Comparison of ENCODE assay signal across 8 cellular contexts in genomic region chr10:30705086-30705624, GRCh38.
DNase-seq lines count a peak whose midpoint lies in the region; ATAC-seq, FAIRE-seq and TF ChIP-seq lines count a peak whose summit lies in the region.

No MANE protein-coding gene starts in this region.

- no peak overlapping the region for H3K27ac ChIP-seq in hepatocyte

- DNase-seq in GM06990 (ENCODE audit: extremely low read depth, insufficient read length) (peak; percentile 73), GM20000 (ENCODE audit: low spot score) (peak; percentile 27), SHP77 treated with DMSO at 0.1 percent for 48 hours (lab: John Stamatoyannopoulos, UW) (no peak), Right ventricle myocardium superior (no peak), RCC 7860 (ENCODE audit: low spot score) (no peak), hepatocyte (ENCODE audit: low spot score) (no peak)
- peak; percentile 36 for DNase-seq in activated naive CD8-positive, alpha-beta T cell treated with anti-CD3 and anti-CD28 coated beads for 36 hours

- no peak overlapping the region for H2AFZ ChIP-seq in hepatocyte

- no peaks in the 10 kb centered on the region for H3K36me3 Mint-ChIP-seq in activated naive CD8-positive, alpha-beta T cell treated with anti-CD3 and anti-CD28 coated beads for 36 hours

- FAIRE-seq in RCC 7860 (lab: Jason Lieb, UNC) = no peak

- peak overlapping the region; percentile 87 for H3K4me3 Mint-ChIP-seq in activated naive CD8-positive, alpha-beta T cell treated with anti-CD3 and anti-CD28 coated beads for 36 hours

- H3K79me2 ChIP-seq in hepatocyte = no peaks in the 10 kb centered on the region

- no peaks in the 10 kb centered on the region for H3K27me3 Mint-ChIP-seq in activated naive CD8-positive, alpha-beta T cell treated with anti-CD3 and anti-CD28 coated beads for 36 hours

- H3K9me2 ChIP-seq in hepatocyte (replicated peaks; ENCODE audit: insufficient read depth) = no peaks in the 10 kb centered on the region

- intact Hi-C loops in Right ventricle myocardium superior (cut with DNase I) = no loop called here

- H3K27ac Mint-ChIP-seq in activated naive CD8-positive, alpha-beta T cell treated with anti-CD3 and anti-CD28 coated beads for 36 hours = peak overlapping the region; percentile 97

- 45% methylated on average over 9 of the region's 9 CpGs for WGBS in hepatocyte (ENCODE audit: low lambda C conversion rate, missing lambda C conversion rate)

- H3K27me3 ChIP-seq in GM06990 (replicated peaks; ENCODE audit: control insufficient read depth, insufficient read depth, low read length) (no peaks in the 10 kb centered on the region), hepatocyte (no peaks in the 10 kb centered on the region)

- H3K36me3 ChIP-seq in GM06990 (ENCODE audit: control insufficient read depth, insufficient read depth, low read length) (no peaks in the 10 kb centered on the region), hepatocyte (replicated peaks; ENCODE audit: insufficient read depth, low read depth) (no peaks in the 10 kb centered on the region)

- ATAC-seq in HG03521 (IDR thresholded peaks at IDR 0.05; ENCODE audit: unreplicated experiment) (peak; percentile 46), Right ventricle myocardium superior (ENCODE audit: poor library complexity) (no peak)

- H4K20me1 ChIP-seq in hepatocyte (ENCODE audit: insufficient read depth, poor library complexity, severe bottlenecking) = no peaks in the 10 kb centered on the region

- no peaks in the 10 kb centered on the region for H3K9me3 ChIP-seq in hepatocyte (ENCODE audit: low read depth)

- TF ChIP-seq CTCF in GM06990 (IDR thresholded peaks at IDR 0.05; ENCODE audit: insufficient read depth, low read length, poor library complexity, severe bottlenecking) (no peak), GM20000 (IDR thresholded peaks at IDR 0.05; ENCODE audit: extremely low read depth, missing control alignments) (no peak), hepatocyte (IDR thresholded peaks at IDR 0.05; ENCODE audit: poor library complexity) (no peak)

- H3K4me2 ChIP-seq in hepatocyte = no peak overlapping the region

- H3K4me1 ChIP-seq in hepatocyte (ENCODE audit: insufficient read depth) = no peaks in the 10 kb centered on the region

- peak overlapping the region; percentile 60 for H3K4me3 ChIP-seq in GM06990 (replicated peaks; ENCODE audit: low read depth, low read length)
- H3K4me3 ChIP-seq in hepatocyte = no peak overlapping the region

- peaks cover 52% of the 10 kb centered on the region for H3K4me1 Mint-ChIP-seq in activated naive CD8-positive, alpha-beta T cell treated with anti-CD3 and anti-CD28 coated beads for 36 hours

- no peaks in the 10 kb centered on the region for H3K9me3 Mint-ChIP-seq in activated naive CD8-positive, alpha-beta T cell treated with anti-CD3 and anti-CD28 coated beads for 36 hours

Comparison
In these comparisons a context has a peak if more than half of its experiments do, and no peak if none do; other contexts are left out.
1. DNase-seq: peak in GM06990 (single experiment), GM20000 (single experiment) and activated naive CD8-positive, alpha-beta T cell treated with anti-CD3 and anti-CD28 coated beads for 36 hours (single experiment); none in SHP77 treated with DMSO at 0.1 percent for 48 hours (single experiment), Right ventricle myocardium superior (single experiment), RCC 7860 (single experiment) and hepatocyte (single experiment).